Comparison of ENCODE assay signal across 31 cellular contexts in genomic region chr13:110210604-110210985, GRCh38.
"Had no signal": no experiment of that assay in that cellular context is flagged by ENCODE, and none has a peak within 500 bp of the region (broad histone marks: within the 10 kb centered on the region; RNA-seq: fewer than 3 reads in every experiment).

No MANE protein-coding gene starts in this region.

- H3K9ac ChIP-seq: SK-N-SH had no signal

- H3K27ac ChIP-seq: cardiac muscle cell, Peyer's patch, SJSA1 had no signal

- H3K36me3 Mint-ChIP-seq: activated naive CD4-positive, alpha-beta T cell treated with anti-CD3 and anti-CD28 coated beads, Interleukin-2, amount 10 ng/mL, durations not matched to agents 7 days and 5 days; activated naive CD8-positive, alpha-beta T cell had no signal

- H3K9me3 Mint-ChIP-seq: activated CD4-positive, alpha-beta T cell treated with anti-CD3 and anti-CD28 coated beads, Interleukin-2, amount 10 ng/mL, durations not matched to agents 24 days and 14 days; activated CD8-positive, alpha-beta T cell treated with anti-CD3 and anti-CD28 coated beads for 36 hours; activated naive CD4-positive, alpha-beta T cell treated with anti-CD3 and anti-CD28 coated beads, Interleukin-2, amount 10 ng/mL, durations not matched to agents 7 days and 5 days; activated T-cell treated with anti-CD3 and anti-CD28 coated beads, Interleukin-2, amount 50 U/mL, for 4 hours; activated T-helper 1 cell treated with anti-CD3 and anti-CD28 coated beads, Interleukin-12 subunit alpha, Interleukin-12 subunit beta, Interleukin-2, Interleukin-4 antibody, amounts not matched to agents 30 ng/mL and 10 ng/mL and 1 ng/mL, durations not matched to agents 14 hours and 24 hours and 36 hours; central memory CD8-positive, alpha-beta T cell; T-helper 1 cell treated with Interleukin-12 subunit alpha and Interleukin-12 subunit beta and Interleukin-4 antibody, amounts not matched to agents 30 μg/mL and 1 μg/mL, for 36 hours; T-helper 2 cell treated with Interferon-gamma antibody and Interleukin-4, amounts not matched to agents 5 μg/mL and 100 μg/mL, for 36 hours had no signal

- H3K27me3 ChIP-seq: cardiac muscle cell, MG63, Peyer's patch, SJSA1 had no signal

- H3K4me1 ChIP-seq: Peyer's patch had no signal

- H3K4me3 Mint-ChIP-seq: activated CD4-positive, alpha-beta T cell treated with anti-CD3 and anti-CD28 coated beads, Interleukin-2, amount 10 ng/mL, durations not matched to agents 24 days and 14 days; activated CD8-positive, alpha-beta T cell treated with anti-CD3 and anti-CD28 coated beads for 36 hours; activated naive CD4-positive, alpha-beta T cell treated with anti-CD3 and anti-CD28 coated beads, Interleukin-2, amount 10 ng/mL, durations not matched to agents 7 days and 5 days; activated naive CD8-positive, alpha-beta T cell; activated T-cell treated with anti-CD3 and anti-CD28 coated beads, Interleukin-2, amount 50 U/mL, for 4 hours; activated T-helper 1 cell treated with anti-CD3 and anti-CD28 coated beads, Interleukin-12 subunit alpha, Interleukin-12 subunit beta, Interleukin-2, Interleukin-4 antibody, amounts not matched to agents 30 ng/mL and 10 ng/mL and 1 ng/mL, durations not matched to agents 14 hours and 24 hours and 36 hours; central memory CD8-positive, alpha-beta T cell; T-helper 1 cell treated with Interleukin-12 subunit alpha and Interleukin-12 subunit beta and Interleukin-4 antibody, amounts not matched to agents 30 μg/mL and 1 μg/mL, for 36 hours; T-helper 2 cell treated with Interferon-gamma antibody and Interleukin-4, amounts not matched to agents 5 μg/mL and 100 μg/mL, for 36 hours had no signal

- H3K9me3 ChIP-seq: MG63, Peyer's patch, SJSA1, SK-N-SH had no signal

- ATAC-seq: activated CD8-positive, alpha-beta T cell treated with anti-CD3 and anti-CD28 coated beads for 36 hours; activated T-cell treated with anti-CD3 and anti-CD28 coated beads, Interleukin-2, amount 50 U/mL, for 4 hours had no signal

- H3K27me3 Mint-ChIP-seq: activated CD4-positive, alpha-beta T cell treated with anti-CD3 and anti-CD28 coated beads, Interleukin-2, amount 10 ng/mL, durations not matched to agents 24 days and 14 days; activated naive CD8-positive, alpha-beta T cell had no signal

- H3K9me2 ChIP-seq: SK-N-SH had no signal

- H3K4me3 ChIP-seq: cardiac muscle cell, MG63, Peyer's patch, SJSA1 had no signal

- H3K4me2 ChIP-seq: SK-N-SH had no signal

- H3K27ac Mint-ChIP-seq: activated CD4-positive, alpha-beta T cell treated with anti-CD3 and anti-CD28 coated beads, Interleukin-2, amount 10 ng/mL, durations not matched to agents 24 days and 14 days; activated CD8-positive, alpha-beta T cell treated with anti-CD3 and anti-CD28 coated beads for 36 hours; activated naive CD4-positive, alpha-beta T cell treated with anti-CD3 and anti-CD28 coated beads, Interleukin-2, amount 10 ng/mL, durations not matched to agents 7 days and 5 days; activated naive CD8-positive, alpha-beta T cell; activated T-helper 1 cell treated with anti-CD3 and anti-CD28 coated beads, Interleukin-12 subunit alpha, Interleukin-12 subunit beta, Interleukin-2, Interleukin-4 antibody, amounts not matched to agents 30 ng/mL and 10 ng/mL and 1 ng/mL, durations not matched to agents 14 hours and 24 hours and 36 hours; T-helper 1 cell treated with Interleukin-12 subunit alpha and Interleukin-12 subunit beta and Interleukin-4 antibody, amounts not matched to agents 30 μg/mL and 1 μg/mL, for 36 hours; T-helper 2 cell treated with Interferon-gamma antibody and Interleukin-4, amounts not matched to agents 5 μg/mL and 100 μg/mL, for 36 hours had no signal

- H3K4me1 Mint-ChIP-seq: activated CD4-positive, alpha-beta T cell treated with anti-CD3 and anti-CD28 coated beads, Interleukin-2, amount 10 ng/mL, durations not matched to agents 24 days and 14 days; activated naive CD4-positive, alpha-beta T cell treated with anti-CD3 and anti-CD28 coated beads, Interleukin-2, amount 10 ng/mL, durations not matched to agents 7 days and 5 days; central memory CD8-positive, alpha-beta T cell had no signal

- FAIRE-seq: TTC549 had no signal

- DNase-seq: activated CD4-positive, alpha-beta T cell treated with anti-CD3 and anti-CD28 coated beads, Interleukin-2, amount 10 ng/mL, durations not matched to agents 24 days and 14 days; activated CD4-positive, alpha-beta T cell treated with anti-CD3 and anti-CD28 coated beads, Interleukin-2, amount 50 U/mL, for 4 hours; activated CD8-positive, alpha-beta T cell treated with anti-CD3 and anti-CD28 coated beads for 36 hours; activated naive CD4-positive, alpha-beta T cell treated with anti-CD3 and anti-CD28 coated beads, Interleukin-2, amount 10 ng/mL, durations not matched to agents 7 days and 5 days; activated T-cell treated with anti-CD3 and anti-CD28 coated beads for 4 hours; activated T-cell treated with anti-CD3 and anti-CD28 coated beads, Interleukin-2, amount 50 U/mL, for 4 hours; amniotic stem cell; aorta; Kasumi-1; KG1; MG63; NCI-H1048; NCI-H1436; NCI-H1694; NCI-H1930; NCI-H2081 treated with DMSO at 0.1 percent for 48 hours; NCI-H446; NCI-H526 treated with DMSO at 0.1 percent for 48 hours; NCI-H774; Peyer's patch; RPMI8226; SHP77 treated with DMSO at 0.1 percent for 48 hours; SK-N-SH had no signal

- H3K36me3 ChIP-seq: MG63 had no signal
